18 cellular contexts compared by ENCODE assay signal in genomic region chr2:73004889-73005596, GRCh38.
"Had no signal": no experiment of that assay in that cellular context is flagged by ENCODE, and none has a peak within 500 bp of the region (broad histone marks: within the 10 kb centered on the region; RNA-seq: fewer than 3 reads in every experiment).

No MANE protein-coding gene starts in this region.

- H3K9me3 ChIP-seq: neutrophil, upper lobe of right lung had no signal

- ATAC-seq: activated CD8-positive, alpha-beta memory T cell treated with anti-CD3 and anti-CD28 coated beads, Interleukin-2, amount 10 ng/mL, durations not matched to agents 7 days and 5 days; left lung; natural killer cell; upper lobe of right lung had no signal

- H3K4me3 Mint-ChIP-seq: activated CD8-positive, alpha-beta memory T cell treated with anti-CD3 and anti-CD28 coated beads, Interleukin-2, amount 10 ng/mL, durations not matched to agents 7 days and 5 days; activated naive CD8-positive, alpha-beta T cell; activated T-cell treated with anti-CD3 and anti-CD28 coated beads, Interleukin-2, amount 50 U/mL, for 24 hours; brain; memory B cell; natural killer cell had no signal

- H3K36me3 ChIP-seq: upper lobe of right lung had no signal

- H3K4me1 Mint-ChIP-seq: activated CD8-positive, alpha-beta memory T cell treated with anti-CD3 and anti-CD28 coated beads, Interleukin-2, amount 10 ng/mL, durations not matched to agents 7 days and 5 days; brain; memory B cell; natural killer cell had no signal

- H3K4me1 ChIP-seq: left lung, upper lobe of right lung had no signal

- H3K4me3 ChIP-seq: left lung, upper lobe of right lung had no signal

- H3K27me3 Mint-ChIP-seq: activated CD8-positive, alpha-beta memory T cell treated with anti-CD3 and anti-CD28 coated beads, Interleukin-2, amount 10 ng/mL, durations not matched to agents 7 days and 5 days; activated naive CD8-positive, alpha-beta T cell; activated T-cell treated with anti-CD3 and anti-CD28 coated beads, Interleukin-2, amount 50 U/mL, for 24 hours; memory B cell had no signal

- H3K36me3 Mint-ChIP-seq: activated CD8-positive, alpha-beta memory T cell treated with anti-CD3 and anti-CD28 coated beads, Interleukin-2, amount 10 ng/mL, durations not matched to agents 7 days and 5 days; brain; natural killer cell had no signal

- H3K9me3 Mint-ChIP-seq: activated T-cell treated with anti-CD3 and anti-CD28 coated beads, Interleukin-2, amount 50 U/mL, for 24 hours; brain; memory B cell; natural killer cell had no signal

- H3K27ac ChIP-seq: left lung, neutrophil, upper lobe of right lung, VCaP had no signal

- H3K27ac Mint-ChIP-seq: activated CD8-positive, alpha-beta memory T cell treated with anti-CD3 and anti-CD28 coated beads, Interleukin-2, amount 10 ng/mL, durations not matched to agents 7 days and 5 days; activated naive CD8-positive, alpha-beta T cell; activated T-cell treated with anti-CD3 and anti-CD28 coated beads, Interleukin-2, amount 50 U/mL, for 24 hours; memory B cell; natural killer cell had no signal

- H3K27me3 ChIP-seq: left lung, neutrophil, upper lobe of right lung had no signal

- DNase-seq: activated CD4-positive, alpha-beta T cell treated with anti-CD3 and anti-CD28 coated beads, Interleukin-2, amount 50 U/mL, for 48 hours; activated CD8-positive, alpha-beta memory T cell treated with anti-CD3 and anti-CD28 coated beads, Interleukin-2, amount 10 ng/mL, durations not matched to agents 7 days and 5 days; activated T-cell treated with anti-CD3 and anti-CD28 coated beads, Interleukin-2, amount 50 U/mL, for 24 hours; amniotic stem cell; dermis blood vessel endothelial cell; left lung; natural killer cell; retina; stimulated activated CD4-positive, alpha-beta T cell treated with anti-CD3 and anti-CD28 coated beads, Interleukin-15, amount 100 ng/mL, for 24 hours; stimulated activated CD4-positive, alpha-beta T cell treated with anti-CD3 and anti-CD28 coated beads, Interleukin-4, amount 100 ng/mL, for 1 hour; stimulated activated naive CD4-positive, alpha-beta T cell; substantia nigra had no signal
